ENCODE assay signal across 2 cellular contexts in genomic region chr16:88509749-88510069, GRCh38.
TF ChIP-seq lines count a peak whose summit lies in the region.

No MANE protein-coding gene starts in this region.

TF ChIP-seq in HepG2, 621 proteins besides CTCF, POLR2A, EP300 and RAD21:
- TF ChIP-seq GPN1 (CRISPR knock-in tag; IDR thresholded peaks at IDR 0.05; ENCODE audit: borderline replicate concordance): 0 out of 2 replicates have a peak, but pooled peaks have one; percentile 51
- peak; percentile 72 for TF ChIP-seq AGO2 (optimal IDR thresholded peaks at IDR 0.05; ENCODE audit: low read depth, low read length)
- TF ChIP-seq HNRNPLL (IDR thresholded peaks at IDR 0.05; ENCODE audit: low read depth, low read length, poor library complexity, severe bottlenecking): peak; percentile 0
- TF ChIP-seq ARHGAP35 (CRISPR knock-in tag; IDR thresholded peaks at IDR 0.05; ENCODE audit: borderline replicate concordance): 0 out of 2 replicates have a peak, but pooled peaks have one; percentile 8
- TF ChIP-seq ETV6 (CRISPR knock-in tag; conservative IDR thresholded peaks at IDR 0.05): 0 out of 2 replicates have a peak, but pooled peaks have one; percentile 4
- TF ChIP-seq ZKSCAN5 (CRISPR knock-in tag; IDR thresholded peaks at IDR 0.05): 0 out of 2 replicates have a peak, but pooled peaks have one; percentile 4
- TF ChIP-seq NR2F1 (CRISPR knock-in tag; IDR thresholded peaks at IDR 0.05): no peak
- no peak for TF ChIP-seq ZNF713 (CRISPR knock-in tag; IDR thresholded peaks at IDR 0.05)
- TF ChIP-seq ZNF768 (CRISPR knock-in tag; IDR thresholded peaks at IDR 0.05): peak; percentile 91
- TF ChIP-seq SUZ12 (IDR thresholded peaks at IDR 0.05; ENCODE audit: low read depth, low read length): no peak

TF ChIP-seq in H1, 55 proteins besides CTCF, POLR2A, EP300 and RAD21:
- TF ChIP-seq SP4 (IDR thresholded peaks at IDR 0.05; ENCODE audit: low read length) (no peak), JUND (IDR thresholded peaks at IDR 0.05; ENCODE audit: low read length) (no peak), BCL11A (IDR thresholded peaks at IDR 0.05; ENCODE audit: low read depth in 2 of 2, low read length in 2 of 2) (no peak), RNF2 (IDR thresholded peaks at IDR 0.05; ENCODE audit: borderline replicate concordance, low read depth, low read length, missing control alignments, poor library complexity, severe bottlenecking) (no peak), HDAC6 (IDR thresholded peaks at IDR 0.05; ENCODE audit: low read depth, low read length) (no peak), CBX8 (IDR thresholded peaks at IDR 0.05; ENCODE audit: borderline replicate concordance, low read depth, low read length) (no peak), SUZ12 (IDR thresholded peaks at IDR 0.05; ENCODE audit: low read length) (no peak), NANOG (IDR thresholded peaks at IDR 0.05; ENCODE audit: insufficient read depth, low read depth, low read length, poor library complexity, severe bottlenecking) (no peak)
TF ChIP-seq in H1: peak in this region for 0.
